In genomic region chr2:145635706-145636427, GRCh38 we compare ENCODE assay signal across 18 cellular contexts.
DNase-seq lines count a peak whose midpoint lies in the region; ATAC-seq, FAIRE-seq and TF ChIP-seq lines count a peak whose summit lies in the region.
"Had no signal": no experiment of that assay in that cellular context is flagged by ENCODE, and none has a peak within 500 bp of the region (broad histone marks: within the 10 kb centered on the region; RNA-seq: fewer than 3 reads in every experiment).

No MANE protein-coding gene starts in this region.

- H4K20me1 ChIP-seq in HepG2 (ENCODE audit: insufficient read depth, low read length): no peaks in the 10 kb centered on the region
- H4K20me1 ChIP-seq in PC-3 (ENCODE audit: low read length): no peaks in the 10 kb centered on the region
- no peaks in the 10 kb centered on the region for H4K20me1 ChIP-seq in MM.1S (ENCODE audit: insufficient read depth, low read length)
- H4K20me1 ChIP-seq: BLaER1 had no signal

- H3K4me3 ChIP-seq in HepG2 (replicated peaks in 1 of 3; ENCODE audit: insufficient read depth in 1 of 3, low read depth in 2 of 3, low read length in 3 of 3) (no peak overlapping the region), right lobe of liver (no peak overlapping the region), PC-3 (ENCODE audit: low read length) (no peak overlapping the region), epithelial cell of esophagus (ENCODE audit: low read length) (no peak overlapping the region), MM.1S (ENCODE audit: low read length) (no peak overlapping the region)
- H3K4me3 ChIP-seq: A549, BLaER1, GM12878, HAP-1 had no signal

- TF ChIP-seq CTCF in HepG2 (CRISPR knock-in tag; IDR thresholded peaks at IDR 0.05) (no peak), right lobe of liver (IDR thresholded peaks at IDR 0.05) (no peak), PC-3 (conservative IDR thresholded peaks at IDR 0.05; ENCODE audit: low read depth, low read length) (no peak), epithelial cell of esophagus (IDR thresholded peaks at IDR 0.05; ENCODE audit: insufficient read depth, low read depth, low read length, missing control alignments) (no peak), MM.1S (IDR thresholded peaks at IDR 0.05; ENCODE audit: low read length) (no peak)

- H3K9ac ChIP-seq in HepG2 (ENCODE audit: insufficient read depth, low read depth, low read length): no peak overlapping the region
- no peak overlapping the region for H3K9ac ChIP-seq in PC-3 (ENCODE audit: low read length)
- H3K9ac ChIP-seq in MM.1S (ENCODE audit: low read length): no peak overlapping the region
- H3K9ac ChIP-seq: BLaER1, KMS-11 had no signal

- no peaks in the 10 kb centered on the region for H3K9me2 ChIP-seq in PC-3 (replicated peaks; ENCODE audit: low read length)
- no peaks in the 10 kb centered on the region for H3K9me2 ChIP-seq in MM.1S (replicated peaks; ENCODE audit: insufficient read depth, low read length)

- in situ Hi-C loops in HepG2 (cut with HindIII; ENCODE audit: extremely low pct_ligation_motif_present, low pct_unique_long_range_greater_than_20kb): no loop called here

- DNase-seq in HepG2 (ENCODE audit: low spot score): no peak
- DNase-seq in right lobe of liver: no peak
- peak; percentile 45 for DNase-seq in PC-3
- peak; percentile 43 for DNase-seq in epithelial cell of esophagus (ENCODE audit: low read depth)
- no peak for DNase-seq in activated naive CD4-positive, alpha-beta T cell treated with anti-CD3 and anti-CD28 coated beads, Interleukin-2, amount 50 U/mL, for 16 hours
- no peak for DNase-seq in MM.1S
- no peak for DNase-seq in foreskin melanocyte
- DNase-seq: CD4-positive, alpha-beta memory T cell; DMS153; DMS79 had no signal

- TF ChIP-seq EP300 in HepG2 (IDR thresholded peaks at IDR 0.05; ENCODE audit: low read depth in 2 of 2, low read length in 2 of 2) (no peak), HepG2 (CRISPR knock-in tag; IDR thresholded peaks at IDR 0.05; ENCODE audit: borderline replicate concordance) (no peak)

- FAIRE-seq in HepG2 (lab: Jason Lieb, UNC): no peak
- FAIRE-seq: A549, GM12878, H1, HTR-8/SVneo had no signal

- intact Hi-C loops in HepG2 (cut with micrococcal nuclease; ENCODE audit: unreplicated experiment) (no loop called here), right lobe of liver (cut with DNase I) (no loop called here), PC-3 (cut with micrococcal nuclease) (no loop called here)

- H3K9me3 ChIP-seq in HepG2 (ENCODE audit: low read length) (no peaks in the 10 kb centered on the region), right lobe of liver (no peaks in the 10 kb centered on the region), PC-3 (ENCODE audit: low read length) (no peaks in the 10 kb centered on the region), MM.1S (replicated peaks; ENCODE audit: insufficient read depth, low read length) (no peaks in the 10 kb centered on the region)
- H3K9me3 ChIP-seq: A549, BLaER1, HAP-1 had no signal

- POLR2A ChIA-PET in HepG2 (lab: Yijun Ruan, JAX) (no interaction called here), PC-3 (lab: Charles Lee; ENCODE audit: unreplicated experiment) (no interaction called here)

- H3K4me1 ChIP-seq in HepG2 (ENCODE audit: insufficient read depth, low read length) (no peaks in the 10 kb centered on the region), right lobe of liver (peaks cover 0 to 3% (median 0%) of the 10 kb centered on the region in 4 donors), PC-3 (ENCODE audit: insufficient read depth, low read length) (no peaks in the 10 kb centered on the region), MM.1S (ENCODE audit: low read length) (no peaks in the 10 kb centered on the region)
- H3K4me1 ChIP-seq: A549, BLaER1, HAP-1 had no signal

- no peaks in the 10 kb centered on the region for H3K36me3 ChIP-seq in HepG2 (replicated peaks in 1 of 2; ENCODE audit: control insufficient read depth in 1 of 2, insufficient read depth in 2 of 2, low read length in 2 of 2)
- H3K36me3 ChIP-seq in right lobe of liver: no peaks in the 10 kb centered on the region
- H3K36me3 ChIP-seq in PC-3 (ENCODE audit: low read depth, low read length): no peaks in the 10 kb centered on the region
- H3K36me3 ChIP-seq in MM.1S (replicated peaks; ENCODE audit: insufficient read depth, low read length): no peaks in the 10 kb centered on the region
- H3K36me3 ChIP-seq: BLaER1, HAP-1 had no signal

- H3K79me2 ChIP-seq in HepG2 (ENCODE audit: insufficient read depth, low read length): no peaks in the 10 kb centered on the region
- no peaks in the 10 kb centered on the region for H3K79me2 ChIP-seq in PC-3 (ENCODE audit: low read length)
- no peaks in the 10 kb centered on the region for H3K79me2 ChIP-seq in MM.1S (ENCODE audit: low read length)

- H3K27ac ChIP-seq in HepG2 (ENCODE audit: extremely low read length, insufficient read depth, low read length) (no peak overlapping the region), right lobe of liver (no peak overlapping the region), PC-3 (ENCODE audit: low read length) (no peak overlapping the region), MM.1S (ENCODE audit: low read length) (no peak overlapping the region)
- H3K27ac ChIP-seq: 22Rv1, A549, BLaER1, KMS-11 had no signal

- H2AFZ ChIP-seq in HepG2 (ENCODE audit: low read length) (no peak overlapping the region), PC-3 (ENCODE audit: low read length) (no peak overlapping the region), MM.1S (ENCODE audit: low read length) (no peak overlapping the region)

- H3K4me2 ChIP-seq in HepG2 (ENCODE audit: low read depth, low read length): no peak overlapping the region
- no peak overlapping the region for H3K4me2 ChIP-seq in PC-3 (ENCODE audit: low read length)
- H3K4me2 ChIP-seq in MM.1S (ENCODE audit: low read depth, low read length): no peak overlapping the region
- H3K4me2 ChIP-seq: A549, BLaER1, KMS-11 had no signal

- BruUV-seq in HepG2 (replicated peaks; lab: Mats Ljungman, UMichigan) (no TSS peak), PC-3 (replicated peaks; lab: Mats Ljungman, UMichigan) (no TSS peak)

- CTCF ChIA-PET in HepG2 (lab: Yijun Ruan, JAX; ENCODE audit: low intra/inter-chr PET ratio, low total read pairs) (no interaction called here), PC-3 (lab: Charles Lee) (no interaction called here)

- ATAC-seq in HepG2 (no peak), right lobe of liver (no peak), PC-3 (peak; percentile 62)
- ATAC-seq: A549, GM12878 had no signal

- TF ChIP-seq POLR2A in HepG2 (IDR thresholded peaks at IDR 0.05; ENCODE audit: insufficient read depth in 1 of 2, low read depth in 2 of 2, low read length in 2 of 2) (no peak), right lobe of liver (IDR thresholded peaks at IDR 0.05) (no peak)

- H3F3A ChIP-seq in PC-3 (ENCODE audit: low read length, unreplicated experiment): no peaks in the 10 kb centered on the region
- H3F3A ChIP-seq in MM.1S (ENCODE audit: insufficient read depth, low read length): no peaks in the 10 kb centered on the region

- H3K27me3 ChIP-seq in HepG2 (ENCODE audit: control insufficient read depth in 1 of 2, insufficient read depth in 2 of 2, low read length in 2 of 2) (0 out of 5 replicates have a peak, but pooled peaks cover 0 to 1% of the 10 kb centered on the region in 2 experiments), right lobe of liver (no peaks in the 10 kb centered on the region), PC-3 (ENCODE audit: low read length) (no peaks in the 10 kb centered on the region), MM.1S (replicated peaks; ENCODE audit: insufficient read depth, low read length) (no peaks in the 10 kb centered on the region)
- H3K27me3 ChIP-seq: BLaER1 had no signal

- TF ChIP-seq RAD21 in HepG2 (CRISPR knock-in tag; IDR thresholded peaks at IDR 0.05): no peak

- 54% methylated on average over 3 of the region's 3 CpGs for WGBS in HepG2 (ENCODE audit: low lambda C conversion rate)
- 72% methylated on average over 3 of the region's 3 CpGs for WGBS in right lobe of liver (ENCODE audit: insufficient coverage, low coverage, low lambda C conversion rate, missing lambda C conversion rate)

TF ChIP-seq in HepG2, 621 proteins besides CTCF, POLR2A, EP300 and RAD21:
- TF ChIP-seq MEF2D (CRISPR knock-in tag; IDR thresholded peaks at IDR 0.05) (no peak), CEBPB (IDR thresholded peaks at IDR 0.05; ENCODE audit: borderline replicate concordance, low read depth, low read length) (peak; percentile 30; the same call in 1 of the 2 replicates), ZNF850 (CRISPR knock-in tag; conservative IDR thresholded peaks at IDR 0.05) (no peak)
TF ChIP-seq in HepG2: peak in this region for 1.

Comparison
In these comparisons a context has a peak if more than half of its experiments do, and no peak if none do; other contexts are left out.
1. DNase-seq: peak in PC-3 (single experiment) and epithelial cell of esophagus (single experiment); none in HepG2 (single experiment), right lobe of liver (0 of 3), activated naive CD4-positive, alpha-beta T cell treated with anti-CD3 and anti-CD28 coated beads, Interleukin-2, amount 50 U/mL, for 16 hours (single experiment), MM.1S (single experiment) and foreskin melanocyte (single experiment).